ENCODE assay signal across 9 cellular contexts in the genomic region with DNA sequence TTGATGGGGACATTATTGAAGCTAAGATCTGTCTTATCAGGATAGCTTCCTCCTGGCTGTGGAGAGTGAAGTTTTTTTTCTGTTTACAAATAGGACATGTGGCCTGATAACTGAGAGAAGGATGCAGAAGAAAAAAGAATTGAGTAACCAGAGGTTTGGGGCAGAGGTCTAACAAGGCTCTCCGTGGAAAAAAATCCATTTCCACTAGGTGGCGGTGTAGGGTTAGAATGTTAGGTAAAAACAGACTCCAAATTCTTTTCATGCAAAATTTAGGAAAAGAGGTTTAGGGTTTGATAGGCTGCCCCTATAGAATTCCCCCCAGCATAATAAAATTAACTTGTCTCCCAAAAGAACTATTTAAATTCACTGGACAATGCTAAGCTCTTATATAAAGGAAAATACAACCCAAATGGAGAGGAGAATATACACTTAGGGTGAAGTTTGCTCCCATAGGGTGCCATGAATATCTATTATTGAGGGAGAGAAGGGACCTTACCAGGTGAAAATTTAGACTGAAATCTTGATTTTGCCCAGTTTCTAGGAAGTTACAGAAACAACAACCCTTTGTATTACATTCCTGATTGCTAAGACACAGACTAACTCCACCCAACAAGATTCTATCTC.
DNase-seq lines count a peak whose midpoint lies in the region; ATAC-seq and TF ChIP-seq lines count a peak whose summit lies in the region.
"Had no signal": no experiment of that assay in that cellular context is flagged by ENCODE, and none has a peak within 500 bp of the region (broad histone marks: within the 10 kb centered on the region; RNA-seq: fewer than 3 reads in every experiment).

No MANE protein-coding gene starts in this region.

- no peaks in the 10 kb centered on the region for H4K20me1 ChIP-seq in KMS-11 (ENCODE audit: insufficient read depth)
- H4K20me1 ChIP-seq in SK-N-SH (ENCODE audit: insufficient read depth) = no peaks in the 10 kb centered on the region

- CTCF ChIA-PET in SK-N-SH (lab: Yijun Ruan, JAX) = interaction anchor here (0.7 to 2.4 kb wide), 13 partner anchors 11 to 1499 kb away, joined by 3 to 16 read pairs (median 3); no protein-coding TSS in a partner anchor

- no peaks in the 10 kb centered on the region for H3K9me2 ChIP-seq in SK-N-SH

- H3K4me3 ChIP-seq in GM06990 (replicated peaks; ENCODE audit: low read depth, low read length) (no peak overlapping the region), KMS-11 (IDR thresholded peaks at IDR 0.05; ENCODE audit: insufficient read depth, low read depth, low read length) (no peak overlapping the region), SK-N-SH (ENCODE audit: low read depth in 2 of 2, low read length in 1 of 2) (no peak overlapping the region; a peak in 1 of 4 replicates)
- H3K4me3 ChIP-seq: mucosa of descending colon had no signal

- POLR2A ChIA-PET in SK-N-SH (lab: Yijun Ruan, JAX) = no interaction called here

- H3K4me1 ChIP-seq in KMS-11 (ENCODE audit: low read depth, poor library complexity, severe bottlenecking) = no peaks in the 10 kb centered on the region
- H3K4me1 ChIP-seq in SK-N-SH (ENCODE audit: control insufficient read depth in 1 of 2, insufficient read depth in 2 of 2, low read depth in 1 of 2, low read length in 1 of 2) = no peaks in the 10 kb centered on the region

- H3K4me2 ChIP-seq in KMS-11 (no peak overlapping the region), SK-N-SH (no peak overlapping the region)

- peak; percentile 73 for TF ChIP-seq RAD21 in SK-N-SH (IDR thresholded peaks at IDR 0.05; ENCODE audit: low read length)

- TF ChIP-seq CTCF in AG09319 (IDR thresholded peaks at IDR 0.05; ENCODE audit: low read depth, low read length) (peak; percentile 72), GM06990 (IDR thresholded peaks at IDR 0.05; ENCODE audit: insufficient read depth, low read length, poor library complexity, severe bottlenecking) (peak; percentile 58), KMS-11 (conservative IDR thresholded peaks at IDR 0.05; ENCODE audit: low read depth, low read length) (peak; percentile 74), SK-N-SH (IDR thresholded peaks at IDR 0.05) (peak; percentile 79)

- no peak for DNase-seq in AG09319 (ENCODE audit: extremely low read depth, low read depth)
- no peak for DNase-seq in GM06990 (ENCODE audit: extremely low read depth, insufficient read length)
- DNase-seq in SK-N-SH = peak; percentile 47
- DNase-seq in foreskin melanocyte = peak; percentile 30
- peak; percentile 81 for DNase-seq in superior temporal gyrus (ENCODE audit: extremely low spot score)

- no peaks in the 10 kb centered on the region for H3F3A ChIP-seq in SK-N-SH (replicated peaks; ENCODE audit: insufficient read depth)

- H3K27me3 ChIP-seq in GM06990 (replicated peaks; ENCODE audit: control insufficient read depth, insufficient read depth, low read length) (no peaks in the 10 kb centered on the region), KMS-11 (ENCODE audit: insufficient read depth, low read depth) (no peaks in the 10 kb centered on the region), SK-N-SH (ENCODE audit: insufficient read depth) (no peaks in the 10 kb centered on the region)

- H3K9ac ChIP-seq in KMS-11 = no peak overlapping the region
- H3K9ac ChIP-seq in SK-N-SH = no peak overlapping the region

- WGBS in SK-N-SH (ENCODE audit: low lambda C conversion rate) = 2% methylated on average over 2 of the region's 2 CpGs

- no peak for ATAC-seq in GM21825 (IDR thresholded peaks at IDR 0.05; ENCODE audit: unreplicated experiment)
- ATAC-seq in GM18873 (IDR thresholded peaks at IDR 0.05; ENCODE audit: low FRiP score, unreplicated experiment) = no peak
- ATAC-seq: mucosa of descending colon had no signal

- TF ChIP-seq EP300 in SK-N-SH (IDR thresholded peaks at IDR 0.05; ENCODE audit: borderline replicate concordance in 1 of 2, low read depth in 1 of 2, low read length in 1 of 2) = no peak

- no peaks in the 10 kb centered on the region for H3K79me2 ChIP-seq in KMS-11 (ENCODE audit: insufficient read depth, low read depth)
- no peaks in the 10 kb centered on the region for H3K79me2 ChIP-seq in SK-N-SH (ENCODE audit: insufficient read depth)

- H2AFZ ChIP-seq in KMS-11 (ENCODE audit: low read depth) = no peak overlapping the region
- H2AFZ ChIP-seq in SK-N-SH (ENCODE audit: low read depth) = no peak overlapping the region

- H3K9me3 ChIP-seq in SK-N-SH = no peaks in the 10 kb centered on the region
- H3K9me3 ChIP-seq: mucosa of descending colon had no signal

- H3K27ac ChIP-seq in KMS-11 (no peak overlapping the region), SK-N-SH (ENCODE audit: low read depth in 2 of 2, low read length in 1 of 2) (no peak overlapping the region)

- H3K36me3 ChIP-seq in GM06990 (ENCODE audit: control insufficient read depth, insufficient read depth, low read length) = no peaks in the 10 kb centered on the region
- no peaks in the 10 kb centered on the region for H3K36me3 ChIP-seq in KMS-11 (ENCODE audit: insufficient read depth)
- no peaks in the 10 kb centered on the region for H3K36me3 ChIP-seq in SK-N-SH (replicated peaks in 1 of 2; ENCODE audit: control insufficient read depth in 1 of 2, insufficient read depth in 2 of 2, low read length in 1 of 2)

TF ChIP-seq in SK-N-SH, 30 proteins besides CTCF, POLR2A, EP300 and RAD21:
- TF ChIP-seq SMC3 (IDR thresholded peaks at IDR 0.05; ENCODE audit: low read depth, low read length) (peak; percentile 48; the same call in 1 of the 2 replicates), RFX5 (IDR thresholded peaks at IDR 0.05; ENCODE audit: low read length) (no peak)
TF ChIP-seq in SK-N-SH: peak in this region for 1.

Comparison
In these comparisons a context has a peak if more than half of its experiments do, and no peak if none do; other contexts are left out.
1. DNase-seq: peak in SK-N-SH (single experiment), foreskin melanocyte (single experiment) and superior temporal gyrus (single experiment); none in AG09319 (single experiment) and GM06990 (single experiment).
2. Peak in every context shown above with its lines, with median percentiles within 50 percentile points of each other: CTCF ChIP-seq.